ENCODE assay signal across 16 cellular contexts in the genomic region with DNA sequence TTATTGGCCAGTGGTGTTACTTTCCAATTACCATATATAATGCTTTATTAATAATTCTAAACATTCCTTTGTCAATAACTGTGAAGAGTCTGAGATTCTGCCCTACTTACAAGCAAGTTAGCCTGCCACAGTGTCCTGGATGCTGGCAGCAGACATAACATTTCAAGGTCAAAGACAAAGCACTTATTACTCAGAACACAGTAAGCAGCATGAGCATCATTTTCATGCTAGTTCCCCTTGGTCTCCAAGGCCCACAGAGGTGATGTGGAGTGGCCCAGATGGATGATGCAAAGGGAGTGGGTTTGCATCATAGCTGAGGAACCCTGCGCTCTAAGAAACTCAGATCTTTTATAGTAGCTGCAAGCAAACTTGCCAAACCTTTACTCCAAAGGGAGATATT.
DNase-seq lines count a peak whose midpoint lies in the region; ATAC-seq lines count a peak whose summit lies in the region.
"Had no signal": no experiment of that assay in that cellular context is flagged by ENCODE, and none has a peak within 500 bp of the region (broad histone marks: within the 10 kb centered on the region; RNA-seq: fewer than 3 reads in every experiment).

No MANE protein-coding gene starts in this region.

- POLR2A ChIA-PET in activated CD4-positive, alpha-beta T cell treated with anti-CD3 and anti-CD28 coated beads for 36 hours (lab: Charles Lee), result no interaction called here

- ATAC-seq in activated CD4-positive, alpha-beta T cell treated with anti-CD3 and anti-CD28 coated beads for 36 hours, result peak; percentile 36
- ATAC-seq in GM19324 (IDR thresholded peaks at IDR 0.05; ENCODE audit: low FRiP score, unreplicated experiment) (no peak), GM18907 (IDR thresholded peaks at IDR 0.05; ENCODE audit: unreplicated experiment) (no peak)
- ATAC-seq: GM12878, HCT116 had no signal

- peaks cover 4% of the 10 kb centered on the region for H3K9me3 Mint-ChIP-seq in activated CD4-positive, alpha-beta T cell treated with anti-CD3 and anti-CD28 coated beads for 36 hours (ENCODE audit: low read depth)
- H3K9me3 Mint-ChIP-seq: CD8-positive, alpha-beta memory T cell had no signal

- H3K36me3 Mint-ChIP-seq in activated CD4-positive, alpha-beta T cell treated with anti-CD3 and anti-CD28 coated beads for 36 hours (ENCODE audit: low read depth), result peaks cover 9% of the 10 kb centered on the region

- H3K27ac Mint-ChIP-seq in activated CD4-positive, alpha-beta T cell treated with anti-CD3 and anti-CD28 coated beads for 36 hours, result no peak overlapping the region
- H3K27ac Mint-ChIP-seq: CD8-positive, alpha-beta memory T cell; IgD-negative memory B cell had no signal

- CTCF ChIA-PET in activated CD4-positive, alpha-beta T cell treated with anti-CD3 and anti-CD28 coated beads for 36 hours (lab: Charles Lee), result no interaction called here

- no peaks in the 10 kb centered on the region for H3K4me1 Mint-ChIP-seq in activated CD4-positive, alpha-beta T cell treated with anti-CD3 and anti-CD28 coated beads for 36 hours

- DNase-seq in activated CD4-positive, alpha-beta T cell treated with anti-CD3 and anti-CD28 coated beads for 36 hours, result no peak
- DNase-seq in activated CD4-positive, alpha-beta T cell treated with anti-CD3 and anti-CD28 coated beads, Interleukin-2, amount 50 U/mL, for 4 hours, result no peak
- DNase-seq in amniotic epithelial cell (ENCODE audit: low read depth) (peak; percentile 18), retina (peak; percentile 12), NCI-H2081 treated with DMSO at 0.1 percent for 48 hours (lab: John Stamatoyannopoulos, UW) (no peak), NCI-H146 (lab: John Stamatoyannopoulos, UW) (no peak)
- DNase-seq: AML-193; CD8-positive, alpha-beta memory T cell; DMS 273 treated with DMSO at 0.1 percent for 48 hours; DMS79; KG1 had no signal

- H3K4me3 Mint-ChIP-seq in activated CD4-positive, alpha-beta T cell treated with anti-CD3 and anti-CD28 coated beads for 36 hours, result no peak overlapping the region
- H3K4me3 Mint-ChIP-seq: CD8-positive, alpha-beta memory T cell; IgD-negative memory B cell had no signal

- H3K27me3 Mint-ChIP-seq in activated CD4-positive, alpha-beta T cell treated with anti-CD3 and anti-CD28 coated beads for 36 hours, result no peaks in the 10 kb centered on the region
- H3K27me3 Mint-ChIP-seq: CD8-positive, alpha-beta memory T cell; IgD-negative memory B cell had no signal

- intact Hi-C loops in activated CD4-positive, alpha-beta T cell treated with anti-CD3 and anti-CD28 coated beads for 36 hours (cut with DNase I, micrococcal nuclease), result no loop called here

Comparison
In these comparisons a context has a peak if more than half of its experiments do, and no peak if none do; other contexts are left out.
1. DNase-seq: peak in amniotic epithelial cell (single experiment) and retina (single experiment); none in activated CD4-positive, alpha-beta T cell treated with anti-CD3 and anti-CD28 coated beads for 36 hours (single experiment), activated CD4-positive, alpha-beta T cell treated with anti-CD3 and anti-CD28 coated beads, Interleukin-2, amount 50 U/mL, for 4 hours (0 of 2), NCI-H2081 treated with DMSO at 0.1 percent for 48 hours (single experiment) and NCI-H146 (single experiment).